In genomic region chr6:1950631-1951030, GRCh38 we compare ENCODE assay signal across 17 cellular contexts.
"Had no signal": no experiment of that assay in that cellular context is flagged by ENCODE, and none has a peak within 500 bp of the region (broad histone marks: within the 10 kb centered on the region; RNA-seq: fewer than 3 reads in every experiment).

No MANE protein-coding gene starts in this region.

- DNase-seq: effector memory CD8-positive, alpha-beta T cell; head of caudate nucleus; left ventricle myocardium superior; lower lobe of right lung; natural killer cell; occipital lobe; ovary; posterior cingulate gyrus; psoas muscle; right cardiac atrium; sigmoid colon; stimulated activated CD4-positive, alpha-beta T cell treated with anti-CD3 and anti-CD28 coated beads, Interleukin-2, amount 100 ng/mL, for 24 hours; stimulated activated CD4-positive, alpha-beta T cell treated with anti-CD3 and anti-CD28 coated beads, Interleukin-4, amount 100 ng/mL, for 24 hours; stimulated activated naive CD4-positive, alpha-beta T cell treated with Interleukin-2 at 50 U/mL for 16 hours; stomach; testis; tibial artery had no signal
